8 cellular contexts compared by ENCODE assay signal in genomic region chr19:43432866-43433673, GRCh38. TPM values are rescaled to one million over a fixed set of nuclear protein-coding genes. Genes with fewer than 3 reads are reported as not detected.
DNase-seq lines count a peak whose midpoint lies in the region; ATAC-seq and TF ChIP-seq lines count a peak whose summit lies in the region.

No MANE protein-coding gene starts in this region.

- H3K9me3 ChIP-seq in MG63 = no peaks in the 10 kb centered on the region
- no peaks in the 10 kb centered on the region for H3K9me3 ChIP-seq in hepatocyte (ENCODE audit: low read depth)

- DNase-seq in GM04504 (ENCODE audit: low read depth) (peak; percentile 25), MG63 (peak; percentile 63), T-helper 1 cell (peak; percentile 49 to 67 (median 58)), hepatocyte (ENCODE audit: low spot score) (peak; percentile 80), foreskin melanocyte (no peak)
- DNase-seq in activated naive CD8-positive, alpha-beta T cell treated with anti-CD3 and anti-CD28 coated beads, Interleukin-2, amount 50 U/mL, for 24 hours = peak; percentile 71
- DNase-seq in stimulated activated CD4-positive, alpha-beta T cell treated with anti-CD3 and anti-CD28 coated beads, Interleukin-1b, Interleukin-23, amount 100 ng/mL, for 1 hour (ENCODE audit: low read depth in 2 of 2) = peak; percentile 23 to 39

- no peak overlapping the region for H3K27ac ChIP-seq in hepatocyte

- no peaks in the 10 kb centered on the region for H3K9me2 ChIP-seq in hepatocyte (replicated peaks; ENCODE audit: insufficient read depth)

- 45% methylated on average over 9 of the region's 9 CpGs for WGBS in hepatocyte (ENCODE audit: low lambda C conversion rate, missing lambda C conversion rate)

- no peak overlapping the region for H3K4me2 ChIP-seq in hepatocyte

- no peak overlapping the region for H2AFZ ChIP-seq in hepatocyte

- H4K20me1 ChIP-seq in hepatocyte (ENCODE audit: insufficient read depth, poor library complexity, severe bottlenecking) = no peaks in the 10 kb centered on the region

- no peaks in the 10 kb centered on the region for H3K9me3 Mint-ChIP-seq in activated naive CD8-positive, alpha-beta T cell treated with anti-CD3 and anti-CD28 coated beads, Interleukin-2, amount 50 U/mL, for 24 hours

- H3K4me3 ChIP-seq in MG63 (no peak overlapping the region), hepatocyte (no peak overlapping the region)

- H3K36me3 ChIP-seq in MG63 (no peaks in the 10 kb centered on the region), hepatocyte (replicated peaks; ENCODE audit: insufficient read depth, low read depth) (no peaks in the 10 kb centered on the region)

- H3K27ac Mint-ChIP-seq in activated naive CD8-positive, alpha-beta T cell treated with anti-CD3 and anti-CD28 coated beads, Interleukin-2, amount 50 U/mL, for 24 hours = no peak overlapping the region

- H3K79me2 ChIP-seq in hepatocyte = no peaks in the 10 kb centered on the region

- peak; percentile 88 for ATAC-seq in activated naive CD8-positive, alpha-beta T cell treated with anti-CD3 and anti-CD28 coated beads, Interleukin-2, amount 50 U/mL, for 24 hours
- ATAC-seq in HG02678 (IDR thresholded peaks at IDR 0.05; ENCODE audit: unreplicated experiment) = no peak

- H3K27me3 ChIP-seq in MG63 (no peaks in the 10 kb centered on the region), hepatocyte (no peaks in the 10 kb centered on the region)

- H3K4me1 Mint-ChIP-seq in activated naive CD8-positive, alpha-beta T cell treated with anti-CD3 and anti-CD28 coated beads, Interleukin-2, amount 50 U/mL, for 24 hours = peaks cover 20% of the 10 kb centered on the region

- H3K4me1 ChIP-seq in hepatocyte (ENCODE audit: insufficient read depth) = no peaks in the 10 kb centered on the region

- no peak overlapping the region for H3K4me3 Mint-ChIP-seq in activated naive CD8-positive, alpha-beta T cell treated with anti-CD3 and anti-CD28 coated beads, Interleukin-2, amount 50 U/mL, for 24 hours

- peak; percentile 69 for TF ChIP-seq CTCF in hepatocyte (IDR thresholded peaks at IDR 0.05; ENCODE audit: poor library complexity)

- no peaks in the 10 kb centered on the region for H3K36me3 Mint-ChIP-seq in activated naive CD8-positive, alpha-beta T cell treated with anti-CD3 and anti-CD28 coated beads, Interleukin-2, amount 50 U/mL, for 24 hours (ENCODE audit: low read depth)

- H3K27me3 Mint-ChIP-seq in activated naive CD8-positive, alpha-beta T cell treated with anti-CD3 and anti-CD28 coated beads, Interleukin-2, amount 50 U/mL, for 24 hours = no peaks in the 10 kb centered on the region

RNA-seq across cellular contexts. Expression of gene TEX101, which starts 18.4 kb away (rescaled TPM):
- total RNA-seq in MG63 (2014; rRNA removed; shearing (Covaris generic); ENCODE audit: low replicate concordance) = not detected in 2 replicates
- not detected in 2 replicates for total RNA-seq in hepatocyte
- not detected in 2 replicates for polyA plus RNA-seq in hepatocyte

RNA-seq across cellular contexts. Expression of gene LYPD3, which starts 32.3 kb away (rescaled TPM):
- not detected in 2 replicates for total RNA-seq in MG63 (2014; rRNA removed; shearing (Covaris generic); ENCODE audit: low replicate concordance)
- total RNA-seq in hepatocyte = 4.6 and 4.8 TPM in 2 replicates
- polyA plus RNA-seq in hepatocyte = 13.2 and 13.5 TPM in 2 replicates
